1 cellular context compared by ENCODE assay signal in genomic region chr7:47266131-47266706, GRCh38.
TF ChIP-seq lines count a peak whose summit lies in the region.

No MANE protein-coding gene starts in this region.

TF ChIP-seq in HepG2, 621 proteins besides CTCF, POLR2A, EP300 and RAD21 (continued from another document and continues in another):
- TF ChIP-seq, protein P1, sequence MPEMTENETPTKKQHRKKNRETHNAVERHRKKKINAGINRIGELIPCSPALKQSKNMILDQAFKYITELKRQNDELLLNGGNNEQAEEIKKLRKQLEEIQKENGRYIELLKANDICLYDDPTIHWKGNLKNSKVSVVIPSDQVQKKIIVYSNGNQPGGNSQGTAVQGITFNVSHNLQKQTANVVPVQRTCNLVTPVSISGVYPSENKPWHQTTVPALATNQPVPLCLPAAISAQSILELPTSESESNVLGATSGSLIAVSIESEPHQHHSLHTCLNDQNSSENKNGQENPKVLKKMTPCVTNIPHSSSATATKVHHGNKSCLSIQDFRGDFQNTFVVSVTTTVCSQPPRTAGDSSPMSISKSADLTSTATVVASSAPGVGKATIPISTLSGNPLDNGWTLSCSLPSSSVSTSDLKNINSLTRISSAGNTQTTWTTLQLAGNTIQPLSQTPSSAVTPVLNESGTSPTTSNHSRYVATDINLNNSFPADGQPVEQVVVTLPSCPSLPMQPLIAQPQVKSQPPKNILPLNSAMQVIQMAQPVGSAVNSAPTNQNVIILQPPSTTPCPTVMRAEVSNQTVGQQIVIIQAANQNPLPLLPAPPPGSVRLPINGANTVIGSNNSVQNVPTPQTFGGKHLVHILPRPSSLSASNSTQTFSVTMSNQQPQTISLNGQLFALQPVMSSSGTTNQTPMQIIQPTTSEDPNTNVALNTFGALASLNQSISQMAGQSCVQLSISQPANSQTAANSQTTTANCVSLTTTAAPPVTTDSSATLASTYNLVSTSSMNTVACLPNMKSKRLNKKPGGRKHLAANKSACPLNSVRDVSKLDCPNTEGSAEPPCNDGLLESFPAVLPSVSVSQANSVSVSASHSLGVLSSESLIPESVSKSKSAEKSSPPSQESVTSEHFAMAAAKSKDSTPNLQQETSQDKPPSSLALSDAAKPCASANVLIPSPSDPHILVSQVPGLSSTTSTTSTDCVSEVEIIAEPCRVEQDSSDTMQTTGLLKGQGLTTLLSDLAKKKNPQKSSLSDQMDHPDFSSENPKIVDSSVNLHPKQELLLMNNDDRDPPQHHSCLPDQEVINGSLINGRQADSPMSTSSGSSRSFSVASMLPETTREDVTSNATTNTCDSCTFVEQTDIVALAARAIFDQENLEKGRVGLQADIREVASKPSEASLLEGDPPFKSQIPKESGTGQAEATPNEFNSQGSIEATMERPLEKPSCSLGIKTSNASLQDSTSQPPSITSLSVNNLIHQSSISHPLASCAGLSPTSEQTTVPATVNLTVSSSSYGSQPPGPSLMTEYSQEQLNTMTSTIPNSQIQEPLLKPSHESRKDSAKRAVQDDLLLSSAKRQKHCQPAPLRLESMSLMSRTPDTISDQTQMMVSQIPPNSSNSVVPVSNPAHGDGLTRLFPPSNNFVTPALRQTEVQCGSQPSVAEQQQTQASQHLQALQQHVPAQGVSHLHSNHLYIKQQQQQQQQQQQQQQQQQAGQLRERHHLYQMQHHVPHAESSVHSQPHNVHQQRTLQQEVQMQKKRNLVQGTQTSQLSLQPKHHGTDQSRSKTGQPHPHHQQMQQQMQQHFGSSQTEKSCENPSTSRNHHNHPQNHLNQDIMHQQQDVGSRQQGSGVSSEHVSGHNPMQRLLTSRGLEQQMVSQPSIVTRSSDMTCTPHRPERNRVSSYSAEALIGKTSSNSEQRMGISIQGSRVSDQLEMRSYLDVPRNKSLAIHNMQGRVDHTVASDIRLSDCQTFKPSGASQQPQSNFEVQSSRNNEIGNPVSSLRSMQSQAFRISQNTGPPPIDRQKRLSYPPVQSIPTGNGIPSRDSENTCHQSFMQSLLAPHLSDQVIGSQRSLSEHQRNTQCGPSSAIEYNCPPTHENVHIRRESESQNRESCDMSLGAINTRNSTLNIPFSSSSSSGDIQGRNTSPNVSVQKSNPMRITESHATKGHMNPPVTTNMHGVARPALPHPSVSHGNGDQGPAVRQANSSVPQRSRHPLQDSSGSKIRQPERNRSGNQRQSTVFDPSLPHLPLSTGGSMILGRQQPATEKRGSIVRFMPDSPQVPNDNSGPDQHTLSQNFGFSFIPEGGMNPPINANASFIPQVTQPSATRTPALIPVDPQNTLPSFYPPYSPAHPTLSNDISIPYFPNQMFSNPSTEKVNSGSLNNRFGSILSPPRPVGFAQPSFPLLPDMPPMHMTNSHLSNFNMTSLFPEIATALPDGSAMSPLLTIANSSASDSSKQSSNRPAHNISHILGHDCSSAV (CRISPR knock-in tag; IDR thresholded peaks at IDR 0.05; ENCODE audit: borderline replicate concordance): no peak
- TF ChIP-seq, protein P2, sequence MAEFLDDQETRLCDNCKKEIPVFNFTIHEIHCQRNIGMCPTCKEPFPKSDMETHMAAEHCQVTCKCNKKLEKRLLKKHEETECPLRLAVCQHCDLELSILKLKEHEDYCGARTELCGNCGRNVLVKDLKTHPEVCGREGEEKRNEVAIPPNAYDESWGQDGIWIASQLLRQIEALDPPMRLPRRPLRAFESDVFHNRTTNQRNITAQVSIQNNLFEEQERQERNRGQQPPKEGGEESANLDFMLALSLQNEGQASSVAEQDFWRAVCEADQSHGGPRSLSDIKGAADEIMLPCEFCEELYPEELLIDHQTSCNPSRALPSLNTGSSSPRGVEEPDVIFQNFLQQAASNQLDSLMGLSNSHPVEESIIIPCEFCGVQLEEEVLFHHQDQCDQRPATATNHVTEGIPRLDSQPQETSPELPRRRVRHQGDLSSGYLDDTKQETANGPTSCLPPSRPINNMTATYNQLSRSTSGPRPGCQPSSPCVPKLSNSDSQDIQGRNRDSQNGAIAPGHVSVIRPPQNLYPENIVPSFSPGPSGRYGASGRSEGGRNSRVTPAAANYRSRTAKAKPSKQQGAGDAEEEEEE (CRISPR knock-in tag; IDR thresholded peaks at IDR 0.05; ENCODE audit: borderline replicate concordance): no peak
- no peak for TF ChIP-seq ZNF143 (CRISPR knock-in tag; IDR thresholded peaks at IDR 0.05)
- TF ChIP-seq HNRNPH1 (optimal IDR thresholded peaks at IDR 0.05; ENCODE audit: low read depth, low read length): no peak
- no peak for TF ChIP-seq FOXA1 (IDR thresholded peaks at IDR 0.05)
- TF ChIP-seq FOXA1 (CRISPR knock-in tag; IDR thresholded peaks at IDR 0.05): no peak
- no peak for TF ChIP-seq ZNF776 (CRISPR knock-in tag; IDR thresholded peaks at IDR 0.05)
- no peak for TF ChIP-seq ZNF468 (CRISPR knock-in tag; IDR thresholded peaks at IDR 0.05)
- TF ChIP-seq ZNF24 (IDR thresholded peaks at IDR 0.05): no peak
- no peak for TF ChIP-seq ZFP82 (CRISPR knock-in tag; IDR thresholded peaks at IDR 0.05; ENCODE audit: borderline replicate concordance)
- peak; percentile 69; the same call in 1 of the 2 replicates for TF ChIP-seq MIXL1 (CRISPR knock-in tag; IDR thresholded peaks at IDR 0.05)
- no peak for TF ChIP-seq KAT2B (IDR thresholded peaks at IDR 0.05; ENCODE audit: borderline replicate concordance, low read depth, low read length)
- TF ChIP-seq, protein P3, sequence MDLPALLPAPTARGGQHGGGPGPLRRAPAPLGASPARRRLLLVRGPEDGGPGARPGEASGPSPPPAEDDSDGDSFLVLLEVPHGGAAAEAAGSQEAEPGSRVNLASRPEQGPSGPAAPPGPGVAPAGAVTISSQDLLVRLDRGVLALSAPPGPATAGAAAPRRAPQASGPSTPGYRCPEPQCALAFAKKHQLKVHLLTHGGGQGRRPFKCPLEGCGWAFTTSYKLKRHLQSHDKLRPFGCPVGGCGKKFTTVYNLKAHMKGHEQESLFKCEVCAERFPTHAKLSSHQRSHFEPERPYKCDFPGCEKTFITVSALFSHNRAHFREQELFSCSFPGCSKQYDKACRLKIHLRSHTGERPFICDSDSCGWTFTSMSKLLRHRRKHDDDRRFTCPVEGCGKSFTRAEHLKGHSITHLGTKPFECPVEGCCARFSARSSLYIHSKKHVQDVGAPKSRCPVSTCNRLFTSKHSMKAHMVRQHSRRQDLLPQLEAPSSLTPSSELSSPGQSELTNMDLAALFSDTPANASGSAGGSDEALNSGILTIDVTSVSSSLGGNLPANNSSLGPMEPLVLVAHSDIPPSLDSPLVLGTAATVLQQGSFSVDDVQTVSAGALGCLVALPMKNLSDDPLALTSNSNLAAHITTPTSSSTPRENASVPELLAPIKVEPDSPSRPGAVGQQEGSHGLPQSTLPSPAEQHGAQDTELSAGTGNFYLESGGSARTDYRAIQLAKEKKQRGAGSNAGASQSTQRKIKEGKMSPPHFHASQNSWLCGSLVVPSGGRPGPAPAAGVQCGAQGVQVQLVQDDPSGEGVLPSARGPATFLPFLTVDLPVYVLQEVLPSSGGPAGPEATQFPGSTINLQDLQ (CRISPR knock-in tag; IDR thresholded peaks at IDR 0.05): no peak
- TF ChIP-seq USF2 (IDR thresholded peaks at IDR 0.05; ENCODE audit: low read depth, low read length): no peak
- TF ChIP-seq USF2 (CRISPR knock-in tag; IDR thresholded peaks at IDR 0.05; ENCODE audit: borderline replicate concordance): no peak
- no peak for TF ChIP-seq POGZ (CRISPR knock-in tag; IDR thresholded peaks at IDR 0.05)
- TF ChIP-seq MYC (CRISPR knock-in tag; IDR thresholded peaks at IDR 0.05; ENCODE audit: borderline replicate concordance): no peak
- TF ChIP-seq, protein P4, sequence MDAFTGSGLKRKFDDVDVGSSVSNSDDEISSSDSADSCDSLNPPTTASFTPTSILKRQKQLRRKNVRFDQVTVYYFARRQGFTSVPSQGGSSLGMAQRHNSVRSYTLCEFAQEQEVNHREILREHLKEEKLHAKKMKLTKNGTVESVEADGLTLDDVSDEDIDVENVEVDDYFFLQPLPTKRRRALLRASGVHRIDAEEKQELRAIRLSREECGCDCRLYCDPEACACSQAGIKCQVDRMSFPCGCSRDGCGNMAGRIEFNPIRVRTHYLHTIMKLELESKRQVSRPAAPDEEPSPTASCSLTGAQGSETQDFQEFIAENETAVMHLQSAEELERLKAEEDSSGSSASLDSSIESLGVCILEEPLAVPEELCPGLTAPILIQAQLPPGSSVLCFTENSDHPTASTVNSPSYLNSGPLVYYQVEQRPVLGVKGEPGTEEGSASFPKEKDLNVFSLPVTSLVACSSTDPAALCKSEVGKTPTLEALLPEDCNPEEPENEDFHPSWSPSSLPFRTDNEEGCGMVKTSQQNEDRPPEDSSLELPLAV (CRISPR knock-in tag; conservative IDR thresholded peaks at IDR 0.05; ENCODE audit: low read depth): no peak
- no peak for TF ChIP-seq KLF9 (CRISPR knock-in tag; IDR thresholded peaks at IDR 0.05; ENCODE audit: low read depth)
- TF ChIP-seq ETV5 (CRISPR knock-in tag; IDR thresholded peaks at IDR 0.05; ENCODE audit: borderline replicate concordance): no peak
- TF ChIP-seq CCAR2 (optimal IDR thresholded peaks at IDR 0.05; ENCODE audit: low read depth, low read length): no peak
- no peak for TF ChIP-seq ZNF841 (CRISPR knock-in tag; IDR thresholded peaks at IDR 0.05; ENCODE audit: borderline replicate concordance)
- no peak for TF ChIP-seq ARID3A (IDR thresholded peaks at IDR 0.05; ENCODE audit: low read depth, low read length)
- TF ChIP-seq ZSCAN9 (CRISPR knock-in tag; IDR thresholded peaks at IDR 0.05; ENCODE audit: borderline replicate concordance): peak; percentile 44; the same call in 1 of the 2 replicates
- no peak for TF ChIP-seq CBX2 (IDR thresholded peaks at IDR 0.05; ENCODE audit: low read depth, low read length)
- no peak for TF ChIP-seq CBX2 (CRISPR knock-in tag; IDR thresholded peaks at IDR 0.05; ENCODE audit: low read depth)
- TF ChIP-seq STAG1 (CRISPR knock-in tag; IDR thresholded peaks at IDR 0.05): peak; percentile 98
- TF ChIP-seq ARID5B (CRISPR knock-in tag; IDR thresholded peaks at IDR 0.05): peak; percentile 37
- TF ChIP-seq ERF (CRISPR knock-in tag; IDR thresholded peaks at IDR 0.05): peak; percentile 57; the same call in 1 of the 2 replicates
- TF ChIP-seq GATAD1 (CRISPR knock-in tag; IDR thresholded peaks at IDR 0.05): no peak
- TF ChIP-seq RBM39 (IDR thresholded peaks at IDR 0.05; ENCODE audit: low read depth, low read length, poor library complexity, severe bottlenecking): no peak
- no peak for TF ChIP-seq ZNF780A (CRISPR knock-in tag; IDR thresholded peaks at IDR 0.05)
- TF ChIP-seq ZNF891 (CRISPR knock-in tag; IDR thresholded peaks at IDR 0.05): no peak
- no peak for TF ChIP-seq E2F5 (CRISPR knock-in tag; conservative IDR thresholded peaks at IDR 0.05)
- TF ChIP-seq FOXM1 (CRISPR knock-in tag; IDR thresholded peaks at IDR 0.05): no peak
- TF ChIP-seq ZNF20 (CRISPR knock-in tag; IDR thresholded peaks at IDR 0.05): no peak
- TF ChIP-seq TOPORS (CRISPR knock-in tag; IDR thresholded peaks at IDR 0.05): no peak
- TF ChIP-seq ZNF205 (CRISPR knock-in tag; IDR thresholded peaks at IDR 0.05): peak; percentile 62; the same call in 1 of the 2 replicates
- TF ChIP-seq KDM4B (CRISPR knock-in tag; IDR thresholded peaks at IDR 0.05): no peak
- no peak for TF ChIP-seq ZNF678 (CRISPR knock-in tag; IDR thresholded peaks at IDR 0.05)
